ENCODE assay signal across 24 cellular contexts in the genomic region with DNA sequence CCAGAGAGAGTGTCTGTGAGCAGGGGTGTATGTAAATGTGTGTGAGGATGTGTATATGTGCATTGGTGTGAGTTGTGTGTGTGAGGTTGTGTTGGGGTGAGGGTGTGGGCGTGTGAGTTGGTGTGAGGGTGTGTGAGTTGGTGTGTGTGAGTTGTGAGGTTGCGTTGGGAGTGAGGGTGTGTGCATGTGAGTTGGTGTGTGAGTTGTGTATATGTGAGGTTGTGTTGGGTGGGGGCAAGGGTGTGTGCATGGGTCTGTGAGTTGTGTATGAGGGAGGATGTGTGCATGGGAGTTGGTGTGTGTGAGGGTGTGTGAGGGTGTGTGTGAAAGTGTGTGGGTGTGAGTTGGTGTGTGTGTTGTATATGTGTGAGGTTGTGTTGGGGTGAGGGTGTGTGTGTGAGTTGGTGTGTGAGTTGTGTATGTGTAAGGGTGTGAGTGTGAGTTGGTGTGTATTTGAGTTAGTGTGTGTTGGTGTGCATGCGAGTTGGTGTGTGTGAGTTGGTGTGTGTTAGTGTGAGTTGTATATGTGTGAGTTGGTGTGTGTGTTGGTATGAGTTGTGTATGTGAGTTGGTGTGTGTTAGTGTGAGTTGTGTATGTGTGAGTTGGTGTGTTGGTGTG.
A peak's percentile ranks its signal among the peaks of the same experiment; 100 is the strongest.
DNase-seq lines count a peak whose midpoint lies in the region; ATAC-seq, FAIRE-seq and TF ChIP-seq lines count a peak whose summit lies in the region.
"Had no signal": no experiment of that assay in that cellular context is flagged by ENCODE, and none has a peak within 500 bp of the region (broad histone marks: within the 10 kb centered on the region; RNA-seq: fewer than 3 reads in every experiment).

No MANE protein-coding gene starts in this region.

- H3K4me3 ChIP-seq in HCT116 (replicated peaks in 1 of 2; ENCODE audit: low read depth in 1 of 2, low read length in 2 of 2) (no peak overlapping the region), astrocyte of the cerebellum (ENCODE audit: low read depth, low read length) (peak overlapping the region; percentile 6), mesenchymal stem cell (ENCODE audit: insufficient read depth in 1 of 2, low read depth in 1 of 2, low read length in 2 of 2) (no peak overlapping the region)
- no peak overlapping the region for H3K4me3 ChIP-seq in CD8-positive, alpha-beta T cell (ENCODE audit: low read depth, low read length)
- H3K4me3 ChIP-seq: left ventricle myocardium inferior, thyroid gland had no signal

- no peak overlapping the region for H3K4me3 Mint-ChIP-seq in CD8-positive, alpha-beta T cell
- H3K4me3 Mint-ChIP-seq: activated CD8-positive, alpha-beta T cell treated with anti-CD3 and anti-CD28 coated beads for 36 hours; activated naive CD8-positive, alpha-beta T cell treated with anti-CD3 and anti-CD28 coated beads for 36 hours; CD4-positive, CD25-positive, alpha-beta regulatory T cell; mesothelial cell of epicardium; naive thymus-derived CD8-positive, alpha-beta T cell; T-helper 17 cell had no signal

- peak overlapping the region; percentile 89 for H4K8ac ChIP-seq in mesenchymal stem cell (ENCODE audit: low read length)

- no peak overlapping the region for H2BK5ac ChIP-seq in mesenchymal stem cell (ENCODE audit: low read depth, low read length, poor library complexity, severe bottlenecking)

- H4K91ac ChIP-seq in mesenchymal stem cell (ENCODE audit: low read length), result peak overlapping the region; percentile 53

- ATAC-seq in HCT116 (no peak), GM21528 (IDR thresholded peaks at IDR 0.05; ENCODE audit: low FRiP score, unreplicated experiment) (no peak), HG03457 (IDR thresholded peaks at IDR 0.05; ENCODE audit: unreplicated experiment) (no peak)
- no peak for ATAC-seq in CD8-positive, alpha-beta T cell
- ATAC-seq: activated CD8-positive, alpha-beta T cell treated with anti-CD3 and anti-CD28 coated beads for 36 hours; naive thymus-derived CD8-positive, alpha-beta T cell; SK-N-SH treated with all-trans-retinoic acid at 6 μM for 48 hours; stimulated activated naive CD8-positive, alpha-beta T cell treated with anti-CD3 and anti-CD28 coated beads, Interleukin-15, Interleukin-2, amounts not matched to agents 100 U/mL and 50 U/mL, for 24 hours; T-helper 17 cell had no signal

- FAIRE-seq in urothelium cell line (lab: Jason Lieb, UNC), result peak; percentile 99
- FAIRE-seq: endothelial cell of umbilical vein, islet of Langerhans had no signal

- H3K18ac ChIP-seq in mesenchymal stem cell (ENCODE audit: low read depth in 1 of 2, low read length in 2 of 2), result peak overlapping the region; percentile 95 to 96

- peak overlapping the region; percentile 88 to 97 for H3K4ac ChIP-seq in mesenchymal stem cell (ENCODE audit: low read depth in 1 of 2, low read length in 2 of 2)

- peak overlapping the region in 1 of 2 experiments; percentile 47 for H3K23ac ChIP-seq in mesenchymal stem cell (ENCODE audit: low read length in 2 of 2)

- H3K9me3 Mint-ChIP-seq in CD8-positive, alpha-beta T cell, result no peaks in the 10 kb centered on the region
- H3K9me3 Mint-ChIP-seq: activated CD8-positive, alpha-beta T cell treated with anti-CD3 and anti-CD28 coated beads for 36 hours; activated naive CD8-positive, alpha-beta T cell treated with anti-CD3 and anti-CD28 coated beads for 36 hours; mesothelial cell of epicardium; naive thymus-derived CD8-positive, alpha-beta T cell had no signal

- H2AFZ ChIP-seq in HCT116 (ENCODE audit: low read depth, low read length, poor library complexity, severe bottlenecking) (no peak overlapping the region), mesenchymal stem cell (ENCODE audit: low read depth, low read length) (peak overlapping the region; percentile 20)

- H3K9ac ChIP-seq in HCT116 (ENCODE audit: low read length) (no peak overlapping the region), mesenchymal stem cell (ENCODE audit: low read length) (peak overlapping the region; percentile 15)

- peak overlapping the region; percentile 86 to 97 for H2BK12ac ChIP-seq in mesenchymal stem cell (ENCODE audit: low read length in 2 of 2)

- DNase-seq in HCT116 (ENCODE audit: low read depth, low spot score), result no peak
- no peak for DNase-seq in astrocyte of the cerebellum (ENCODE audit: low read depth)
- DNase-seq in mesenchymal stem cell, result no peak
- no peak for DNase-seq in urothelium cell line (ENCODE audit: low spot score)
- no peak for DNase-seq in CD8-positive, alpha-beta T cell
- DNase-seq: activated CD4-positive, CD25-positive, alpha-beta regulatory T cell treated with anti-CD3 and anti-CD28 coated beads, Interleukin-2, amount 50 U/mL, for 72 hours; activated CD8-positive, alpha-beta T cell treated with anti-CD3 and anti-CD28 coated beads for 36 hours; activated naive CD8-positive, alpha-beta T cell treated with anti-CD3 and anti-CD28 coated beads for 36 hours; CD4-positive, CD25-positive, alpha-beta regulatory T cell; cerebellar nuclear complex; GOT3; left ventricle myocardium inferior; naive thymus-derived CD8-positive, alpha-beta T cell; NCI-H1436; NCI-H446 treated with DMSO at 0.1 percent for 48 hours; stimulated activated naive CD8-positive, alpha-beta T cell treated with anti-CD3 and anti-CD28 coated beads, Interleukin-15, Interleukin-2, amounts not matched to agents 100 U/mL and 50 U/mL, for 24 hours; T-helper 17 cell; thyroid gland had no signal

- no peaks in the 10 kb centered on the region for H4K20me1 ChIP-seq in HCT116 (ENCODE audit: insufficient read depth)

- H3K4me1 ChIP-seq in HCT116 (ENCODE audit: control insufficient read depth in 1 of 2, insufficient read depth in 2 of 2, low read length in 2 of 2) (peaks cover 48 to 65% of the 10 kb centered on the region in 2 experiments), mesenchymal stem cell (ENCODE audit: control insufficient read depth, insufficient read depth, low read depth, low read length) (peaks cover 51% of the 10 kb centered on the region)
- H3K4me1 ChIP-seq in CD8-positive, alpha-beta T cell (ENCODE audit: insufficient read depth, low read length), result peaks cover 23% of the 10 kb centered on the region

- TF ChIP-seq POLR2A in HCT116 (IDR thresholded peaks at IDR 0.05; ENCODE audit: borderline replicate concordance, extremely low read depth, insufficient read depth, insufficient read length), result no peak

- intact Hi-C loops in HCT116 (cut with micrococcal nuclease), result loop anchor here (5.0 kb wide), 1 partner anchor 68 kb away; no protein-coding TSS in a partner anchor
- intact Hi-C loops in CD8-positive, alpha-beta T cell (cut with DNase I, micrococcal nuclease), result loop anchor here in 1 of 2 experiments (5.0 kb wide), 1 partner anchor 162 kb away; a partner anchor contains a TSS

- peaks cover 22% of the 10 kb centered on the region for H3K4me1 Mint-ChIP-seq in CD8-positive, alpha-beta T cell (ENCODE audit: low read depth)

- peak overlapping the region in 1 of 2 experiments; percentile 97 for H3K14ac ChIP-seq in mesenchymal stem cell (ENCODE audit: low read length in 2 of 2)

- H3K27me3 ChIP-seq in HCT116 (ENCODE audit: insufficient read depth, low read length) (no peaks in the 10 kb centered on the region), mesenchymal stem cell (ENCODE audit: control insufficient read depth in 1 of 2, insufficient read depth in 1 of 2, low read length in 2 of 2) (no peaks in the 10 kb centered on the region)
- H3K27me3 ChIP-seq in CD8-positive, alpha-beta T cell (ENCODE audit: insufficient read depth, low read length), result no peaks in the 10 kb centered on the region
- H3K27me3 ChIP-seq: thyroid gland had no signal

- no peaks in the 10 kb centered on the region for H3K9me2 ChIP-seq in HCT116 (ENCODE audit: insufficient read depth)

- POLR2A ChIA-PET in HCT116 (lab: Charles Lee), result no interaction called here
- POLR2A ChIA-PET in CD8-positive, alpha-beta T cell (lab: Charles Lee), result no interaction called here

- H3K27ac Mint-ChIP-seq in CD8-positive, alpha-beta T cell, result no peak overlapping the region
- H3K27ac Mint-ChIP-seq: activated CD8-positive, alpha-beta T cell treated with anti-CD3 and anti-CD28 coated beads for 36 hours; activated naive CD8-positive, alpha-beta T cell treated with anti-CD3 and anti-CD28 coated beads for 36 hours; CD4-positive, CD25-positive, alpha-beta regulatory T cell; mesothelial cell of epicardium; naive thymus-derived CD8-positive, alpha-beta T cell; T-helper 17 cell had no signal

- no peak for TF ChIP-seq RAD21 in HCT116 (IDR thresholded peaks at IDR 0.05; ENCODE audit: low read depth)

- no peaks in the 10 kb centered on the region for H3K27me3 Mint-ChIP-seq in CD8-positive, alpha-beta T cell (ENCODE audit: low read depth)
- H3K27me3 Mint-ChIP-seq: activated naive CD8-positive, alpha-beta T cell treated with anti-CD3 and anti-CD28 coated beads for 36 hours; naive thymus-derived CD8-positive, alpha-beta T cell had no signal

- in situ Hi-C loops in astrocyte of the cerebellum (cut with HindIII; ENCODE audit: low sequenced_read_pairs), result no loop called here

- peak overlapping the region; percentile 12 for H2AK5ac ChIP-seq in mesenchymal stem cell (ENCODE audit: low read length, severe bottlenecking)

- peak overlapping the region; percentile 87 for H2BK120ac ChIP-seq in mesenchymal stem cell (ENCODE audit: low read depth, low read length)

- no TSS peak for BruUV-seq in HCT116 (replicated peaks; lab: Mats Ljungman, UMichigan)

- no peaks in the 10 kb centered on the region for H3K79me2 ChIP-seq in HCT116 (ENCODE audit: insufficient read depth, low read length)

- H3K9me3 ChIP-seq in HCT116 (ENCODE audit: control insufficient read depth in 1 of 2, insufficient read depth in 1 of 2, low read depth in 1 of 2, low read length in 2 of 2) (no peaks in the 10 kb centered on the region), mesenchymal stem cell (ENCODE audit: control insufficient read depth, low read length) (no peaks in the 10 kb centered on the region)
- no peaks in the 10 kb centered on the region for H3K9me3 ChIP-seq in CD8-positive, alpha-beta T cell (ENCODE audit: low read length)
- H3K9me3 ChIP-seq: left ventricle myocardium inferior, thyroid gland had no signal

- H3K4me2 ChIP-seq in HCT116 (ENCODE audit: low read length) (no peak overlapping the region), mesenchymal stem cell (ENCODE audit: low read length, poor library complexity, severe bottlenecking) (no peak overlapping the region)

- WGBS in mesenchymal stem cell, result 97% methylated on average over 3 of the region's 3 CpGs

- no peaks in the 10 kb centered on the region for H3K36me3 Mint-ChIP-seq in CD8-positive, alpha-beta T cell
- H3K36me3 Mint-ChIP-seq: activated naive CD8-positive, alpha-beta T cell treated with anti-CD3 and anti-CD28 coated beads for 36 hours; CD4-positive, CD25-positive, alpha-beta regulatory T cell; naive thymus-derived CD8-positive, alpha-beta T cell had no signal

- RAD21 ChIA-PET in HCT116 (lab: Charles Lee; ENCODE audit: low non-redundant PET in 1 of 2, low total read pairs in 2 of 2, uncharacterized antibody in 2 of 2, unreplicated experiment in 2 of 2), result no interaction called here

- peak overlapping the region; percentile 14; the same call in 1 of the 2 replicates for H3K27ac ChIP-seq in HCT116 (ENCODE audit: low read depth, low read length)
- H3K27ac ChIP-seq in mesenchymal stem cell (ENCODE audit: low read length, poor library complexity, severe bottlenecking), result no peak overlapping the region
- H3K27ac ChIP-seq in CD8-positive, alpha-beta T cell (ENCODE audit: low read depth, low read length), result no peak overlapping the region
- H3K27ac ChIP-seq: left ventricle myocardium inferior, thyroid gland had no signal

- H2BK15ac ChIP-seq in mesenchymal stem cell (ENCODE audit: low read depth, poor library complexity, severe bottlenecking), result peak overlapping the region; percentile 92

- CTCF ChIA-PET in HCT116 (lab: Charles Lee), result no interaction called here
- CTCF ChIA-PET in CD8-positive, alpha-beta T cell (lab: Charles Lee), result interaction anchor here (1.0 kb wide), 1 partner anchor 14 kb away, joined by 3 read pairs; no protein-coding TSS in a partner anchor

- TF ChIP-seq CTCF in HCT116 (IDR thresholded peaks at IDR 0.05 in 2 of 3, conservative IDR thresholded peaks at IDR 0.05 in 1 of 3; ENCODE audit: borderline replicate concordance in 1 of 3, insufficient read depth in 1 of 3, low read depth in 2 of 3, low read length in 2 of 3) (no peak), astrocyte of the cerebellum (IDR thresholded peaks at IDR 0.05; ENCODE audit: low read depth, low read length, missing control alignments) (no peak)
- no peak for TF ChIP-seq CTCF in CD8-positive, alpha-beta T cell (IDR thresholded peaks at IDR 0.05)

- H3K79me1 ChIP-seq in mesenchymal stem cell (replicated peaks; ENCODE audit: low read length, poor library complexity, severe bottlenecking), result no peaks in the 10 kb centered on the region

- H3K36me3 ChIP-seq in HCT116 (ENCODE audit: control insufficient read depth in 1 of 2, insufficient read depth in 2 of 2, low read length in 2 of 2), result no peaks in the 10 kb centered on the region
- H3K36me3 ChIP-seq in mesenchymal stem cell (ENCODE audit: control insufficient read depth in 1 of 2, insufficient read depth in 2 of 2, low read depth in 1 of 2, low read length in 2 of 2), result peaks cover 0 to 5% of the 10 kb centered on the region in 2 experiments
- no peaks in the 10 kb centered on the region for H3K36me3 ChIP-seq in CD8-positive, alpha-beta T cell (ENCODE audit: insufficient read depth, low read length)
- H3K36me3 ChIP-seq: left ventricle myocardium inferior, thyroid gland had no signal
